In the genomic region with DNA sequence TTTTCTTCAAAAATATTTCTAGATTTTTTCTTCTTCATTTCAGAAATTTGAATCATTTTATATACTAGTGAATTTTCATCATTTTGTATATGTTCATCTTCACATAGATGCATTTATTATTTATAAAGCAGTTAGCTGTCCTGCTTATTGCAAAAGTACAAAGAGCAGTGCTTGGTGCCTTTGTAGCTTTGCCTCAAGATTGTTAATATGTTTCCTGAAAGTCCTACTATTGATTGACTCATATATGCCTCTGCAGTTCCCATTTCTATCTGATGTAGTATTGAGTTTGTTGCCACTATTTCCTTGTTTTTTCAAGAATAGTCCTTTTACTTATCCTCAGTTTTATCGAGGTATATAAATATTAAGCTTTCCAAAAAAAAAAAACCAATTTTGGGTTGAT, we compare ENCODE assay signal across 29 cellular contexts.
"Had no signal": no experiment of that assay in that cellular context is flagged by ENCODE, and none has a peak within 500 bp of the region (broad histone marks: within the 10 kb centered on the region; RNA-seq: fewer than 3 reads in every experiment).

No MANE protein-coding gene starts in this region.

- H3K27me3 ChIP-seq: ascending aorta, cardiac muscle cell had no signal

- DNase-seq: activated B cell treated with CpG ODN at 0.5 μM for 24 hours; activated CD4-positive, alpha-beta memory T cell treated with anti-CD3 and anti-CD28 coated beads, Interleukin-2, amount 10 ng/mL, durations not matched to agents 7 days and 5 days; activated CD4-positive, alpha-beta T cell treated with anti-CD3 and anti-CD28 coated beads for 4 hours; activated CD4-positive, alpha-beta T cell treated with anti-CD3 and anti-CD28 coated beads, Interleukin-2, amount 10 ng/mL, durations not matched to agents 7 days and 5 days; activated CD4-positive, alpha-beta T cell treated with anti-CD3 and anti-CD28 coated beads, Interleukin-2, amount 50 U/mL, for 48 hours; activated CD4-positive, CD25-positive, alpha-beta regulatory T cell treated with anti-CD3 and anti-CD28 coated beads, Interleukin-2, amount 50 U/mL, for 72 hours; activated CD8-positive, alpha-beta memory T cell treated with anti-CD3 and anti-CD28 coated beads for 24 hours; activated CD8-positive, alpha-beta memory T cell treated with anti-CD3 and anti-CD28 coated beads, Interleukin-2, amount 10 ng/mL, durations not matched to agents 7 days and 5 days; activated CD8-positive, alpha-beta memory T cell treated with anti-CD3 and anti-CD28 coated beads, Interleukin-2, amount 50 U/mL, for 48 hours; activated CD8-positive, alpha-beta T cell treated with anti-CD3 and anti-CD28 coated beads, Interleukin-2, amount 10 ng/mL, durations not matched to agents 7 days and 5 days; activated effector memory CD4-positive, alpha-beta T cell treated with Interleukin-2 at 50 U/mL for 16 hours; activated gamma-delta T cell; activated naive CD4-positive, alpha-beta T cell treated with anti-CD3 and anti-CD28 coated beads, Interleukin-2, amount 10 ng/mL, durations not matched to agents 7 days and 5 days; activated naive CD4-positive, alpha-beta T cell treated with Interleukin-2 at 50 U/mL for 16 hours; activated naive CD8-positive, alpha-beta T cell treated with anti-CD3 and anti-CD28 coated beads, Interleukin-2, amount 10 ng/mL, durations not matched to agents 7 days and 5 days; activated naive CD8-positive, alpha-beta T cell treated with anti-CD3 and anti-CD28 coated beads, Interleukin-2, amount 50 U/mL, for 24 hours; activated T-cell treated with anti-CD3 and anti-CD28 coated beads, Interleukin-2, amount 50 U/mL, for 24 hours; activated T-cell treated with anti-CD3 and anti-CD28 coated beads, Interleukin-2, amount 50 U/mL, for 48 hours; amygdala; anterior cingulate cortex; caudate nucleus; SW 1271; T-helper 1 cell; T-helper 2 cell; T-helper 9 cell had no signal

- H3K27ac ChIP-seq: cardiac muscle cell, VCaP had no signal

- FAIRE-seq: bronchial epithelial cell had no signal

- H3K36me3 ChIP-seq: ascending aorta, cardiac muscle cell had no signal

- ATAC-seq: activated CD8-positive, alpha-beta memory T cell treated with anti-CD3 and anti-CD28 coated beads, Interleukin-2, amount 10 ng/mL, durations not matched to agents 7 days and 5 days; activated CD8-positive, alpha-beta T cell treated with anti-CD3 and anti-CD28 coated beads, Interleukin-2, amount 10 ng/mL, durations not matched to agents 7 days and 5 days; activated naive CD8-positive, alpha-beta T cell treated with anti-CD3 and anti-CD28 coated beads, Interleukin-2, amount 50 U/mL, for 24 hours had no signal

- H3K4me3 ChIP-seq: ascending aorta, cardiac muscle cell had no signal

- H3K9me3 ChIP-seq: ascending aorta had no signal
